18 cellular contexts compared by ENCODE assay signal in genomic region chr3:195082811-195083210, GRCh38.
"Had no signal": no experiment of that assay in that cellular context is flagged by ENCODE, and none has a peak within 500 bp of the region (broad histone marks: within the 10 kb centered on the region; RNA-seq: fewer than 3 reads in every experiment).

No MANE protein-coding gene starts in this region.

- H3K27ac Mint-ChIP-seq: activated T-helper 17 cell treated with anti-CD3 and anti-CD28 coated beads, Interleukin-2, amount 50 U/mL, for 72 hours; neural progenitor cell; stimulated activated naive B cell treated with anti-CD40 and anti-IgM and Interleukin-4, amounts not matched to agents 10 μg/mL and 1 μg/mL and 100 μg/mL, for 72 hours had no signal

- ATAC-seq: activated CD4-positive, CD25-positive, alpha-beta regulatory T cell treated with anti-CD3 and anti-CD28 coated beads, Interleukin-2, amount 50 U/mL, for 24 hours; activated T-helper 17 cell treated with anti-CD3 and anti-CD28 coated beads, Interleukin-2, amount 50 U/mL, for 72 hours; gastroesophageal sphincter; left lung; stimulated activated naive B cell treated with anti-CD40 and anti-IgM and Interleukin-4, amounts not matched to agents 10 μg/mL and 1 μg/mL and 100 μg/mL, for 72 hours had no signal

- H3K4me3 ChIP-seq: ascending aorta, dorsolateral prefrontal cortex, gastroesophageal sphincter, hepatocyte, left lung, neural progenitor cell, ovary, tibial nerve, vagina had no signal

- H3K27me3 Mint-ChIP-seq: activated T-helper 17 cell treated with anti-CD3 and anti-CD28 coated beads, Interleukin-2, amount 50 U/mL, for 72 hours had no signal

- H3K4me3 Mint-ChIP-seq: activated T-helper 17 cell treated with anti-CD3 and anti-CD28 coated beads, Interleukin-2, amount 50 U/mL, for 72 hours; neural progenitor cell; stimulated activated naive B cell treated with anti-CD40 and anti-IgM and Interleukin-4, amounts not matched to agents 10 μg/mL and 1 μg/mL and 100 μg/mL, for 72 hours had no signal

- H3K36me3 Mint-ChIP-seq: neural progenitor cell had no signal

- H3K9me3 ChIP-seq: ascending aorta, gastroesophageal sphincter, left lung, ovary, tibial nerve, vagina had no signal

- H3K27me3 ChIP-seq: ascending aorta, dorsolateral prefrontal cortex, gastroesophageal sphincter, hepatocyte, left lung, neural progenitor cell, ovary, tibial nerve, vagina had no signal

- DNase-seq: activated CD4-positive, alpha-beta T cell treated with anti-CD3 and anti-CD28 coated beads, Interleukin-2, amount 50 U/mL, for 1 hour; activated naive CD4-positive, alpha-beta T cell treated with Interleukin-2 at 50 U/mL for 16 hours; islet precursor cell; ovary; stimulated activated CD4-positive, alpha-beta T cell treated with anti-CD3 and anti-CD28 coated beads, Interleukin-15, amount 100 ng/mL, for 24 hours; stimulated activated CD4-positive, alpha-beta T cell treated with anti-CD3 and anti-CD28 coated beads, Interleukin-4, amount 100 ng/mL, for 1 hour; stimulated activated naive B cell treated with anti-CD40 and anti-IgM and Interleukin-4, amounts not matched to agents 10 μg/mL and 1 μg/mL and 100 μg/mL, for 72 hours; T-helper 9 cell had no signal

- H3K27ac ChIP-seq: ascending aorta, dorsolateral prefrontal cortex, gastroesophageal sphincter, hepatocyte, neural progenitor cell, ovary, tibial nerve, vagina had no signal

- H3K4me1 ChIP-seq: ascending aorta had no signal

- H3K36me3 ChIP-seq: ascending aorta, gastroesophageal sphincter, left lung, neural progenitor cell, ovary, tibial nerve, vagina had no signal

- H3K9me3 Mint-ChIP-seq: activated T-helper 17 cell treated with anti-CD3 and anti-CD28 coated beads, Interleukin-2, amount 50 U/mL, for 72 hours; neural progenitor cell; stimulated activated naive B cell treated with anti-CD40 and anti-IgM and Interleukin-4, amounts not matched to agents 10 μg/mL and 1 μg/mL and 100 μg/mL, for 72 hours had no signal
